In the genomic region with DNA sequence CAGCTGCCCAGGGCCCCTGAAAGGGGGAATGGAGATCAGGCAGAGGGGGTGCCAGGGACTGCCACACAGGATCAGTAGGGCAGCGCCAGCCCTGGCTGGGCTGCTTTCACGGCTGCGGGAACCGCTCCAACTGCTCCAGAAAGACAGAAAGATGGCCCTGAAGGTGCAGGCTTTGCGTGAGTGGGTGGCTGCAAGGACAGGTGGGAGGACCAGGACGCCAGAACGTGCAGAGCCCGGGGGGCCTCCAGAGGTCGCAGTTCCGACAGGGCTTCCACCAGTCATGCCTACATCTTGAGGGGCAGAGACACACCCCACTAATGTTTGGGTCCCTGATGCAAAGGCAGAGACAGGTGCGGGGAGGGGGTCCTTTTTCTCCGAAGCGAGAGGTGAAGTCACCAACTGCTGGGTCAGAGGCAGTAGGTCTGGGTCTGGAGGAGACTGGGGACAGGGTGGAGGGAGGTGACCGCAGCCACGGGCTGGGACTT, we compare ENCODE assay signal across 1 cellular context.
TF ChIP-seq lines count a peak whose summit lies in the region.

No MANE protein-coding gene starts in this region.

TF ChIP-seq in endothelial cell of umbilical vein, 7 proteins besides CTCF, POLR2A, EP300 and RAD21:
- no peak for TF ChIP-seq FOS (IDR thresholded peaks at IDR 0.05; ENCODE audit: borderline replicate concordance, insufficient read depth, low read length)
- no peak for TF ChIP-seq POLR2AphosphoS5 (IDR thresholded peaks at IDR 0.05; ENCODE audit: insufficient read depth, low read depth, low read length)
- TF ChIP-seq JUN (IDR thresholded peaks at IDR 0.05; ENCODE audit: borderline replicate concordance, insufficient read depth, insufficient read length, low read depth), result no peak
- TF ChIP-seq, protein P1, sequence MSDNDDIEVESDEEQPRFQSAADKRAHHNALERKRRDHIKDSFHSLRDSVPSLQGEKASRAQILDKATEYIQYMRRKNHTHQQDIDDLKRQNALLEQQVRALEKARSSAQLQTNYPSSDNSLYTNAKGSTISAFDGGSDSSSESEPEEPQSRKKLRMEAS (IDR thresholded peaks at IDR 0.05; ENCODE audit: insufficient read depth, insufficient read length), result no peak
- TF ChIP-seq EZH2 (IDR thresholded peaks at IDR 0.05; ENCODE audit: borderline replicate concordance, low read depth, low read length, severe bottlenecking), result no peak
- no peak for TF ChIP-seq MYC (IDR thresholded peaks at IDR 0.05; ENCODE audit: low read depth, low read length)
- TF ChIP-seq GATA2 (IDR thresholded peaks at IDR 0.05; ENCODE audit: insufficient read depth, insufficient read length, low read depth, low read length), result no peak
